In the genomic region with DNA sequence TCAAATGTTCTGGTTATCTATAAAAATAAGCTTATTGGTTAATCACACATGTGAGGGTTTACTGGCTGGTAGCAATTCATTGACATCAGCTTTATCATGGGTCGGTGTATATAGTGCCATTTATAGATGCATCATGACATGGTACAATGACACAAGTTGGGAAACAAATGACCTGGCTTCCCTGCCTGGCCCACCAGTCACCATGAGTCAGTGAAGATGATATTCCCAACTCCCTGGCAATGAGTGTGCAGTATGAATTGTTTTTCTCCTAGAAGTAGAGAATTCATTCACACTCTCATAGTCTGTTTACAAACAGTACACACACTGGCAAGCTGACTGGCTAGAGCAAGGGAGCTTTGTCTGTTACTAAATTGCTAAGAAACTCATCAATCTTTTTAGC, we compare ENCODE assay signal across 1 cellular context.
TF ChIP-seq lines count a peak whose summit lies in the region.

No MANE protein-coding gene starts in this region.

TF ChIP-seq in IMR-90, 13 proteins besides CTCF, POLR2A, EP300 and RAD21 (continued from another document):
- TF ChIP-seq SMC3 (IDR thresholded peaks at IDR 0.05; ENCODE audit: low read depth, low read length) (no peak), FOS (IDR thresholded peaks at IDR 0.05; ENCODE audit: low read depth, low read length) (0 out of 2 replicates have a peak, but pooled peaks have one; percentile 32), RCOR1 (IDR thresholded peaks at IDR 0.05; ENCODE audit: insufficient replicate concordance, low read length) (no peak), CEBPB (IDR thresholded peaks at IDR 0.05; ENCODE audit: low read depth, low read length) (peak; percentile 82), BHLHE40 (IDR thresholded peaks at IDR 0.05; ENCODE audit: low read depth, low read length) (peak; percentile 15; the same call in 1 of the 2 replicates)
